In the genomic region with DNA sequence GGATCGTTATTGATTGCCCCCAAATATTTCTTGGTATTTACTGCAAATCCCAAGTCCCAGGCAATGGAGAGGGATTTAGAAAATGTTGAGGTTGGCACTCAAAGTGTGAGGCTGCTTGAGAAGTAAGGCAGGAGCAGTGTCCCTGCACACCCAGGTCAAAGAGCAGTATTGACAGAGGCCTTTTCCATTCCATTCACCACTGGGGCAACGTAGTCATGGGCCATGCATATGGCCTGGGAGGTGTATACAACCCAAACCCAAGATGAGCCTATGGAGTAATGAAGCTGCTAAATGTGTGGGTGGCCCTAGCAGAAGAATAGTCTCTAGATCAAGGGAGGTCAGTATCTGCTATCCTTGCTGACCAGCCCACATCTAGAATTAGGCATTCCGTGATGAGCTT, we compare ENCODE assay signal across 21 cellular contexts.
DNase-seq lines count a peak whose midpoint lies in the region; ATAC-seq and TF ChIP-seq lines count a peak whose summit lies in the region.
"Had no signal": no experiment of that assay in that cellular context is flagged by ENCODE, and none has a peak within 500 bp of the region (broad histone marks: within the 10 kb centered on the region; RNA-seq: fewer than 3 reads in every experiment).

No MANE protein-coding gene starts in this region.

- no peak overlapping the region for H3K56ac ChIP-seq in H9 (ENCODE audit: insufficient read length, low read depth, low read length)
- no peak overlapping the region for H3K56ac ChIP-seq in mesendoderm (ENCODE audit: low read length)

- H3K18ac ChIP-seq in H9 (ENCODE audit: insufficient read length, low read depth, low read length) = no peak overlapping the region
- H3K18ac ChIP-seq in mesendoderm (ENCODE audit: low read length) = no peak overlapping the region

- H3K27me3 ChIP-seq in H9 (ENCODE audit: insufficient read depth, low read length) (no peaks in the 10 kb centered on the region; the same call in 1 of the 2 replicates), spleen (replicated peaks in 1 of 7) (peaks cover 0 to 15% (median 5%) of the 10 kb centered on the region in 7 donors), mesendoderm (ENCODE audit: insufficient read depth, low read length, poor library complexity) (no peaks in the 10 kb centered on the region)
- H3K27me3 ChIP-seq: BLaER1, MG63 had no signal

- H2BK15ac ChIP-seq in H9 (ENCODE audit: low read depth, low read length) (no peak overlapping the region), mesendoderm (replicated peaks; ENCODE audit: low read depth) (no peak overlapping the region)

- no peaks in the 10 kb centered on the region for H3K79me2 ChIP-seq in H9 (ENCODE audit: insufficient read depth, low read length)
- H3K79me2 ChIP-seq in mesendoderm (ENCODE audit: control insufficient read depth, insufficient read depth, low read length) = no peaks in the 10 kb centered on the region

- TF ChIP-seq POLR2A in spleen (IDR thresholded peaks at IDR 0.05) = no peak

- H3T11ph ChIP-seq in H9 (ENCODE audit: low read length) = no peak overlapping the region

- H3K36me3 ChIP-seq in mucosa of descending colon (ENCODE audit: low read depth) (no peaks in the 10 kb centered on the region), spleen (no peaks in the 10 kb centered on the region), mesendoderm (ENCODE audit: control insufficient read depth, insufficient read depth, low read length) (no peaks in the 10 kb centered on the region)
- H3K36me3 ChIP-seq: BLaER1, MG63 had no signal

- no peaks in the 10 kb centered on the region for H3K9me3 ChIP-seq in H9 (ENCODE audit: control insufficient read depth, low read depth, low read length)
- no peaks in the 10 kb centered on the region for H3K9me3 ChIP-seq in mucosa of descending colon
- no peaks in the 10 kb centered on the region for H3K9me3 ChIP-seq in spleen
- H3K9me3 ChIP-seq: BLaER1, MG63 had no signal

- peaks cover 17% of the 10 kb centered on the region for H3K27me3 Mint-ChIP-seq in H9 (ENCODE audit: low read depth)
- H3K27me3 Mint-ChIP-seq: CD4-positive, CD25-positive, alpha-beta regulatory T cell had no signal

- no peak overlapping the region for H3K4ac ChIP-seq in H9 (ENCODE audit: low read depth, low read length)
- H3K4ac ChIP-seq in mesendoderm (ENCODE audit: low read depth, low read length) = no peak overlapping the region

- H3K9ac ChIP-seq in H9 (ENCODE audit: extremely low read depth, insufficient read length, low read length) = no peak overlapping the region
- no peak overlapping the region for H3K9ac ChIP-seq in mesendoderm (ENCODE audit: low read length)
- H3K9ac ChIP-seq: BLaER1 had no signal

- H3K4me2 ChIP-seq in H9 (ENCODE audit: insufficient read depth, insufficient read length, low read length) (no peak overlapping the region), mesendoderm (ENCODE audit: low read length) (no peak overlapping the region)
- H3K4me2 ChIP-seq: BLaER1, PC-9 had no signal

- H3K23ac ChIP-seq in H9 (ENCODE audit: insufficient read length, low read depth, low read length) (no peak overlapping the region), mesendoderm (ENCODE audit: low read length) (no peak overlapping the region)

- H2AFZ ChIP-seq in H9 (ENCODE audit: low read length) = no peak overlapping the region
- H2AFZ ChIP-seq: PC-9 had no signal

- no peak overlapping the region for H3K27ac Mint-ChIP-seq in H9

- peaks cover 4% of the 10 kb centered on the region; the same call in 1 of the 2 replicates for H3K4me1 ChIP-seq in H9 (ENCODE audit: insufficient read depth, low read length)
- no peaks in the 10 kb centered on the region for H3K4me1 ChIP-seq in mucosa of descending colon (ENCODE audit: low read depth)
- no peaks in the 10 kb centered on the region for H3K4me1 ChIP-seq in spleen
- H3K4me1 ChIP-seq in mesendoderm (ENCODE audit: control insufficient read depth, low read depth, low read length) = peaks cover 14% of the 10 kb centered on the region

- WGBS in H9 (ENCODE audit: extremely low coverage, insufficient read length, low lambda C conversion rate) = no CpG with 5 or more reads among the region's 3 CpGs
- WGBS in spleen, 5 donors = 87 to 95% (median 89%) methylated on average over 3 of the region's 3 CpGs
- no CpG with 5 or more reads among the region's 3 CpGs for WGBS in mesendoderm (ENCODE audit: extremely low coverage, insufficient coverage, low lambda C conversion rate)

- H3K27ac ChIP-seq in H9 (ENCODE audit: insufficient read length, low read depth, low read length) (no peak overlapping the region), coronary artery (peak overlapping the region in 1 of 2 donors; percentile 9), spleen (no peak overlapping the region), mesendoderm (ENCODE audit: low read depth, low read length) (no peak overlapping the region)
- H3K27ac ChIP-seq: BLaER1, PC-9, RWPE1 had no signal

- H2AK5ac ChIP-seq in H9 (ENCODE audit: insufficient read length, low read length) (no peak overlapping the region), mesendoderm (ENCODE audit: low read length) (no peak overlapping the region)

- no peak overlapping the region for H3K4me3 Mint-ChIP-seq in H9
- H3K4me3 Mint-ChIP-seq: CD4-positive, CD25-positive, alpha-beta regulatory T cell had no signal

- H2BK20ac ChIP-seq in H9 (ENCODE audit: low read depth, low read length, poor library complexity, severe bottlenecking) = no peak overlapping the region

- peak; percentile 0 for DNase-seq in H9
- peak; percentile 40 for DNase-seq in coronary artery (ENCODE audit: low spot score)
- no peak for DNase-seq in mucosa of descending colon
- DNase-seq in spleen = peak; percentile 6
- no peak for DNase-seq in DMS153 treated with DMSO at 0.1 percent for 48 hours (lab: John Stamatoyannopoulos, UW; ENCODE audit: unreplicated experiment)
- no peak for DNase-seq in DMS79 treated with DMSO at 0.1 percent for 48 hours (lab: John Stamatoyannopoulos, UW)
- DNase-seq in mesendoderm = no peak
- DNase-seq: CD4-positive, CD25-positive, alpha-beta regulatory T cell; DMS153; GOT3; HCEC 1CT; IMR-90; KG1; MG63; NCI-H2029; NCI-H526 treated with DMSO at 0.1 percent for 48 hours; PC-9; SHP77 had no signal

- H3K4me1 Mint-ChIP-seq in H9 = peaks cover 21 to 33% of the 10 kb centered on the region in 2 experiments
- H3K4me1 Mint-ChIP-seq: CD4-positive, CD25-positive, alpha-beta regulatory T cell had no signal

- H3K14ac ChIP-seq in H9 (ENCODE audit: insufficient read depth, low read length) = no peak overlapping the region

- H3K4me3 ChIP-seq in coronary artery (no peak overlapping the region), mucosa of descending colon (no peak overlapping the region), spleen (no peak overlapping the region), mesendoderm (ENCODE audit: low read length) (no peak overlapping the region)
- H3K4me3 ChIP-seq: BLaER1, MG63, PC-9 had no signal

- no peak overlapping the region for H2BK5ac ChIP-seq in H9 (ENCODE audit: insufficient read length, low read length)
- H2BK5ac ChIP-seq in mesendoderm (ENCODE audit: low read length) = no peak overlapping the region

- H3K23me2 ChIP-seq in H9 (ENCODE audit: insufficient read length, low read depth, low read length, poor library complexity, severe bottlenecking) = no peaks in the 10 kb centered on the region

- H4K5ac ChIP-seq in H9 (ENCODE audit: insufficient read length, low read depth, low read length) (no peak overlapping the region), mesendoderm (ENCODE audit: low read length) (no peak overlapping the region)

- no peaks in the 10 kb centered on the region for H3K36me3 Mint-ChIP-seq in H9 (ENCODE audit: insufficient read depth in 1 of 3, low read depth in 3 of 3)
- H3K36me3 Mint-ChIP-seq: CD4-positive, CD25-positive, alpha-beta regulatory T cell had no signal

- peak; percentile 61 for ATAC-seq in mucosa of descending colon
- ATAC-seq in HG02852 (IDR thresholded peaks at IDR 0.05; ENCODE audit: unreplicated experiment) = no peak

- TF ChIP-seq CTCF in H9 (conservative IDR thresholded peaks at IDR 0.05) = no peak
- no peak for TF ChIP-seq CTCF in coronary artery (IDR thresholded peaks at IDR 0.05)
- TF ChIP-seq CTCF in mucosa of descending colon (IDR thresholded peaks at IDR 0.05) = no peak
- TF ChIP-seq CTCF in spleen (IDR thresholded peaks at IDR 0.05 in 8 of 11, conservative IDR thresholded peaks at IDR 0.05 in 3 of 11) = no peak

- no peaks in the 10 kb centered on the region for H3K79me1 ChIP-seq in H9 (ENCODE audit: insufficient read depth, low read depth, low read length, poor library complexity, severe bottlenecking)
- H3K79me1 ChIP-seq in mesendoderm (ENCODE audit: low read length) = no peaks in the 10 kb centered on the region

- H4K20me1 ChIP-seq in H9 (ENCODE audit: control insufficient read depth, insufficient read depth, insufficient read length) = no peaks in the 10 kb centered on the region
- H4K20me1 ChIP-seq: BLaER1 had no signal

- no peak overlapping the region for H4K91ac ChIP-seq in H9 (ENCODE audit: insufficient read length, low read depth, low read length)

- H2BK120ac ChIP-seq in H9 (ENCODE audit: low read depth, low read length, poor library complexity, severe bottlenecking) (no peak overlapping the region), mesendoderm (ENCODE audit: low read depth, low read length) (no peak overlapping the region)

- intact Hi-C loops in mucosa of descending colon (cut with DNase I, micrococcal nuclease) = no loop called here
- intact Hi-C loops in spleen (cut with DNase I; ENCODE audit: low total_unique reads) = no loop called here

- H3K9me3 Mint-ChIP-seq in H9 = no peaks in the 10 kb centered on the region

- H2BK12ac ChIP-seq in H9 (ENCODE audit: insufficient read length, low read depth, low read length) = no peak overlapping the region

- H4K8ac ChIP-seq in H9 (replicated peaks; ENCODE audit: insufficient read length, low read depth, low read length) = no peak overlapping the region
- no peak overlapping the region for H4K8ac ChIP-seq in mesendoderm (ENCODE audit: low read depth, low read length)

Comparison
In these comparisons a context has a peak if more than half of its experiments do, and no peak if none do; other contexts are left out.
1. DNase-seq: peak in H9 (single experiment), coronary artery (single experiment) and spleen (single experiment); none in mucosa of descending colon (0 of 3), DMS153 treated with DMSO at 0.1 percent for 48 hours (single experiment), DMS79 treated with DMSO at 0.1 percent for 48 hours (single experiment) and mesendoderm (single experiment).